In genomic region chr2:179751184-179751809, GRCh38 we compare ENCODE assay signal across 9 cellular contexts.
DNase-seq lines count a peak whose midpoint lies in the region; ATAC-seq, FAIRE-seq and TF ChIP-seq lines count a peak whose summit lies in the region.
"Had no signal": no experiment of that assay in that cellular context is flagged by ENCODE, and none has a peak within 500 bp of the region (broad histone marks: within the 10 kb centered on the region; RNA-seq: fewer than 3 reads in every experiment).

No MANE protein-coding gene starts in this region.

- no peaks in the 10 kb centered on the region for H4K20me1 ChIP-seq in HepG2 (ENCODE audit: insufficient read depth, low read length)

- no peaks in the 10 kb centered on the region for H3K27me3 ChIP-seq in HepG2 (ENCODE audit: control insufficient read depth in 1 of 2, insufficient read depth in 2 of 2, low read length in 2 of 2)

- H3K27ac ChIP-seq in HepG2 (ENCODE audit: extremely low read length, insufficient read depth, low read length): no peak overlapping the region

- in situ Hi-C loops in HepG2 (cut with HindIII; ENCODE audit: extremely low pct_ligation_motif_present, low pct_unique_long_range_greater_than_20kb): loop anchor here (5.0 kb wide), 1 partner anchor 329 kb away; no protein-coding TSS in a partner anchor

- no peaks in the 10 kb centered on the region for H3K36me3 ChIP-seq in HepG2 (replicated peaks in 1 of 2; ENCODE audit: control insufficient read depth in 1 of 2, insufficient read depth in 2 of 2, low read length in 2 of 2)

- ATAC-seq in HepG2: peak; percentile 52; the same call in 1 of the 3 replicates
- ATAC-seq in GM21381 (IDR thresholded peaks at IDR 0.05; ENCODE audit: unreplicated experiment): no peak
- no peak for ATAC-seq in HG03045 (IDR thresholded peaks at IDR 0.05; ENCODE audit: unreplicated experiment)

- intact Hi-C loops in HepG2 (cut with micrococcal nuclease; ENCODE audit: unreplicated experiment): loop anchor here (1.0 to 10.0 kb wide), 7 partner anchors 156 to 956 kb away; no protein-coding TSS in a partner anchor

- H3K9me3 ChIP-seq in HepG2 (ENCODE audit: low read length): no peaks in the 10 kb centered on the region

- FAIRE-seq in A204.1 (lab: Jason Lieb, UNC) (peak; percentile 96), GM12891 (lab: Jason Lieb, UNC) (peak; percentile 13), HepG2 (lab: Jason Lieb, UNC) (peak; percentile 26)

- no peak overlapping the region for H3K4me2 ChIP-seq in HepG2 (ENCODE audit: low read depth, low read length)

- 2% methylated on average over 4 of the region's 4 CpGs for WGBS in HepG2 (ENCODE audit: low lambda C conversion rate)

- TF ChIP-seq POLR2A in GM12891 (IDR thresholded peaks at IDR 0.05; ENCODE audit: low read depth, low read length): no peak
- no peak for TF ChIP-seq POLR2A in HepG2 (IDR thresholded peaks at IDR 0.05; ENCODE audit: insufficient read depth in 1 of 2, low read depth in 2 of 2, low read length in 2 of 2)

- no peaks in the 10 kb centered on the region for H3K79me2 ChIP-seq in HepG2 (ENCODE audit: insufficient read depth, low read length)

- H3K9ac ChIP-seq in HepG2 (ENCODE audit: insufficient read depth, low read depth, low read length): no peak overlapping the region

- H3K4me1 ChIP-seq in HepG2 (ENCODE audit: insufficient read depth, low read length): no peaks in the 10 kb centered on the region

- DNase-seq in GM12891 (ENCODE audit: insufficient read length, low spot score) (no peak), NCI-H146 (lab: John Stamatoyannopoulos, UW) (peak; percentile 28), astrocyte of the hippocampus (ENCODE audit: low read depth, low spot score) (peak; percentile 32), HepG2 (ENCODE audit: low spot score) (peak; percentile 27), ecto neural progenitor cell (ENCODE audit: low spot score) (no peak)
- DNase-seq: activated naive CD8-positive, alpha-beta T cell treated with anti-CD3 and anti-CD28 coated beads, Interleukin-2, amount 10 ng/mL, durations not matched to agents 7 days and 5 days had no signal

- TF ChIP-seq EP300 in HepG2 (IDR thresholded peaks at IDR 0.05; ENCODE audit: low read depth in 2 of 2, low read length in 2 of 2) (no peak), HepG2 (CRISPR knock-in tag; IDR thresholded peaks at IDR 0.05; ENCODE audit: borderline replicate concordance) (no peak)

- H2AFZ ChIP-seq in HepG2 (ENCODE audit: low read length): no peak overlapping the region

- TF ChIP-seq RAD21 in HepG2 (CRISPR knock-in tag; IDR thresholded peaks at IDR 0.05): peak; percentile 87

- no peak overlapping the region for H3K4me3 ChIP-seq in HepG2 (replicated peaks in 1 of 3; ENCODE audit: insufficient read depth in 1 of 3, low read depth in 2 of 3, low read length in 3 of 3)

- peak; percentile 80 for TF ChIP-seq CTCF in HepG2 (CRISPR knock-in tag; IDR thresholded peaks at IDR 0.05)

- CTCF ChIA-PET in HepG2 (lab: Yijun Ruan, JAX; ENCODE audit: low intra/inter-chr PET ratio, low total read pairs): interaction anchor here (0.7 to 3.5 kb wide), 5 partner anchors 311 to 342 kb away, joined by 3 to 81 read pairs (median 6); no protein-coding TSS in a partner anchor

- no TSS peak for BruUV-seq in HepG2 (replicated peaks; lab: Mats Ljungman, UMichigan)

- POLR2A ChIA-PET in HepG2 (lab: Yijun Ruan, JAX): no interaction called here

TF ChIP-seq in GM12891, 5 proteins besides CTCF, POLR2A, EP300 and RAD21:
- no peak for TF ChIP-seq POU2F2 (IDR thresholded peaks at IDR 0.05; ENCODE audit: low read depth, low read length)
- no peak for TF ChIP-seq SPI1 (IDR thresholded peaks at IDR 0.05; ENCODE audit: low read depth, low read length)
- no peak for TF ChIP-seq PAX5 (IDR thresholded peaks at IDR 0.05; ENCODE audit: insufficient read depth, low read length, severe bottlenecking)
- TF ChIP-seq POLR2AphosphoS5 (IDR thresholded peaks at IDR 0.05; ENCODE audit: low read depth, low read length): no peak
- no peak for TF ChIP-seq TAF1 (IDR thresholded peaks at IDR 0.05; ENCODE audit: low read depth, low read length)

TF ChIP-seq in HepG2, 621 proteins besides CTCF, POLR2A, EP300 and RAD21:
- TF ChIP-seq NONO (IDR thresholded peaks at IDR 0.05): no peak
- TF ChIP-seq NONO (CRISPR knock-in tag; conservative IDR thresholded peaks at IDR 0.05): 0 out of 2 replicates have a peak, but pooled peaks have one; percentile 24
- TF ChIP-seq ATF4 (CRISPR knock-in tag; IDR thresholded peaks at IDR 0.05): peak in 1 of 2 experiments; percentile 28; a peak in 1 of 4 replicates
- TF ChIP-seq XBP1 (CRISPR knock-in tag; IDR thresholded peaks at IDR 0.05): no peak
- TF ChIP-seq ELK4 (CRISPR knock-in tag; IDR thresholded peaks at IDR 0.05; ENCODE audit: borderline replicate concordance): no peak
- peak; percentile 27; the same call in 1 of the 2 replicates for TF ChIP-seq ARID5B (CRISPR knock-in tag; IDR thresholded peaks at IDR 0.05)
- TF ChIP-seq STAG1 (CRISPR knock-in tag; IDR thresholded peaks at IDR 0.05): peak; percentile 98
- peak; percentile 47; the same call in 1 of the 2 replicates for TF ChIP-seq MIXL1 (CRISPR knock-in tag; IDR thresholded peaks at IDR 0.05)
- TF ChIP-seq SMC3 (IDR thresholded peaks at IDR 0.05; ENCODE audit: low read length): peak; percentile 98
- peak; percentile 26; the same call in 1 of the 2 replicates for TF ChIP-seq ARID3A (IDR thresholded peaks at IDR 0.05; ENCODE audit: low read depth, low read length)

Comparison
In these comparisons a context has a peak if more than half of its experiments do, and no peak if none do; other contexts are left out.
1. DNase-seq: peak in NCI-H146 (single experiment), astrocyte of the hippocampus (single experiment) and HepG2 (single experiment); none in GM12891 (single experiment) and ecto neural progenitor cell (single experiment).